In the genomic region with DNA sequence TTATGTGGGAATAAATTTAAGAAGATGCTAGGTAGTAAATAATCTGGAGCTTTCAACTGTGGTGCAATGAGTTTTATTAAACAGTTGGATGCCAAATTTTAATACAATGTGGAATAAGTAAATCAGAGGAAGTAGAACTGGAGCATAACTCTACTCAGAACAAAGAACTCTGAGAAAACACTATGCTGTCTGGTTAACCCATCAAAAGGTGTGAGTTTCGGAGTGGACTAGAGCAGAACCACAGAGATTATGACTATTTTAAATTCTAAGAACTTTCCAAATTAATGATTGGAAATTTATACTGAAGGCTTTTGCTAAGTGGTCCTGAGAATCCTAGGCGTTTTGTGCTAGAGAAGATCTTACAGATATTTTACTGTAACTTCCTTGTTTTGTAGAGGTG, we compare ENCODE assay signal across 11 cellular contexts.
"Had no signal": no experiment of that assay in that cellular context is flagged by ENCODE, and none has a peak within 500 bp of the region (broad histone marks: within the 10 kb centered on the region; RNA-seq: fewer than 3 reads in every experiment).

No MANE protein-coding gene starts in this region.

- DNase-seq: GM23248, GOT3, H7, H9, HCEC 1CT, HFFc6 had no signal

- H2AFZ ChIP-seq: GM23248, GM23338 had no signal

- H3K36me3 ChIP-seq: HAP-1 had no signal

- H3K9me3 ChIP-seq: HAP-1 had no signal

- H3K4me3 ChIP-seq: GM23248, GM23338, HAP-1 had no signal

- H3K27ac ChIP-seq: GM23248 had no signal

- H3K4me2 ChIP-seq: GM23338 had no signal

- ATAC-seq: GM23338, HCT116 had no signal

- FAIRE-seq: H1, H54 had no signal

- H3K9ac ChIP-seq: GM23248 had no signal

- H3K4me1 ChIP-seq: HAP-1 had no signal
